In the genomic region with DNA sequence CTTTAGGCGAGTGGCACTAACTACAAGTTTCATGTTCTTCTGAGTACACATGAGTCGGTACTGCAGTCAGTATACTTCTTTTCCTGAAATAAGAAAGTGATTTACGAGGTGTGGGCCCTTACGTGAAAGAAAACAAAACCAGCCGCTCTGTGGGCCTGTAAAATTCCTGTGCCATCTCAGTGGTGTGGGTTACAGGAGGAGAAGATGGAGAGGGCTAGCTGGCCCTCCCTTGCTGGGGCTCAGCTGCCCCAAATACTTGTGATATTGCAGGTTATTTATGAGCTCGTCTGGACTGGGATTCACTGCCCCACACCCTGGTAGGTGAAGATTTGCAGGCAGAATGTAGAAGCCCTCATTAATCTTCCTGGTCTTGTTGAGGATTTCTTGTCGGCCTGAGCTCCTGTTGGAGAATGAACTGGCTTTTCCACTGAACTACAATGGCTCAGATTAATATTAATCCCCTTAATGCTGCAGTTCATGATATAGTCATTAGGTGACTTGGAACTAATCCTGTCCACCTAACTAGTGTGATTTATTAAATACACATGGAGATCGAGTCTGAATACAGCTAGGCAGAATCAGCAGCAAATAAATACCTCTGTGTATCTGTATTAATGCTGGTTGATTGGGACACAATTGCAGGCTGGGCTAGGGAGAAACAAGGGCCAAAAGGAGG, we compare ENCODE assay signal across 12 cellular contexts.
DNase-seq lines count a peak whose midpoint lies in the region; TF ChIP-seq lines count a peak whose summit lies in the region.
"Had no signal": no experiment of that assay in that cellular context is flagged by ENCODE, and none has a peak within 500 bp of the region (broad histone marks: within the 10 kb centered on the region; RNA-seq: fewer than 3 reads in every experiment).

No MANE protein-coding gene starts in this region.

- peaks cover 10% of the 10 kb centered on the region for H4K20me1 ChIP-seq in neural progenitor cell (ENCODE audit: low read depth)

- TF ChIP-seq CTCF in HFFc6 (IDR thresholded peaks at IDR 0.05) (no peak), chondrocyte (IDR thresholded peaks at IDR 0.05) (no peak), neural progenitor cell (IDR thresholded peaks at IDR 0.05) (no peak), adrenal gland (IDR thresholded peaks at IDR 0.05) (no peak), GM10266 (IDR thresholded peaks at IDR 0.05; ENCODE audit: control insufficient read depth, insufficient read depth, low read depth, missing control alignments) (no peak)

- H3K27ac ChIP-seq in neural progenitor cell (peak overlapping the region; percentile 40), adrenal gland (no peak overlapping the region)
- H3K27ac ChIP-seq: upper lobe of right lung had no signal

- intact Hi-C loops in adrenal gland (cut with DNase I): no loop called here

- H3K27me3 ChIP-seq in neural progenitor cell (no peaks in the 10 kb centered on the region), adrenal gland (no peaks in the 10 kb centered on the region)
- H3K27me3 ChIP-seq: upper lobe of right lung had no signal

- H3K79me2 ChIP-seq in neural progenitor cell (ENCODE audit: low read depth): peaks cover 30% of the 10 kb centered on the region

- H3K36me3 Mint-ChIP-seq in HFFc6 (ENCODE audit: low read depth) (peaks cover 16% of the 10 kb centered on the region), chondrocyte (ENCODE audit: low read depth) (peaks cover 2% of the 10 kb centered on the region), neural progenitor cell (peaks cover 2% of the 10 kb centered on the region)
- H3K36me3 Mint-ChIP-seq: WTC11 had no signal

- H3K4me3 Mint-ChIP-seq in HFFc6 (peak overlapping the region; percentile 58), chondrocyte (ENCODE audit: unreplicated experiment) (no peak overlapping the region), neural progenitor cell (no peak overlapping the region)
- H3K4me3 Mint-ChIP-seq: neural crest cell, WTC11 had no signal

- no peak overlapping the region for H3K9ac ChIP-seq in neural progenitor cell

- peaks cover 30% of the 10 kb centered on the region for H3K4me1 ChIP-seq in neural progenitor cell
- H3K4me1 ChIP-seq in adrenal gland (replicated peaks in 1 of 2): peaks cover 0 to 32% of the 10 kb centered on the region in 2 donors

- peaks cover 2% of the 10 kb centered on the region; the same call in 1 of the 2 replicates for H3K27me3 Mint-ChIP-seq in HFFc6 (ENCODE audit: insufficient read depth)
- H3K27me3 Mint-ChIP-seq in chondrocyte (ENCODE audit: low read depth): no peaks in the 10 kb centered on the region
- peaks cover 2% of the 10 kb centered on the region for H3K27me3 Mint-ChIP-seq in neural progenitor cell (ENCODE audit: insufficient read depth, low read depth)

- no peaks in the 10 kb centered on the region; the same call in 1 of the 2 replicates for H3K9me3 Mint-ChIP-seq in HFFc6
- no peaks in the 10 kb centered on the region for H3K9me3 Mint-ChIP-seq in chondrocyte (ENCODE audit: low read depth)
- no peaks in the 10 kb centered on the region for H3K9me3 Mint-ChIP-seq in neural progenitor cell
- H3K9me3 Mint-ChIP-seq: neural crest cell, WTC11 had no signal

- H3K4me1 Mint-ChIP-seq in HFFc6 (ENCODE audit: low read depth) (peaks cover 70% of the 10 kb centered on the region), chondrocyte (ENCODE audit: low read depth) (peaks cover 51% of the 10 kb centered on the region), neural progenitor cell (peaks cover 35% of the 10 kb centered on the region)

- 51 to 73% (median 60%) methylated on average over 6 to 8 of the region's 8 CpGs for WGBS in adrenal gland, 4 donors

- H3K27ac Mint-ChIP-seq in HFFc6 (peak overlapping the region; percentile 67), chondrocyte (ENCODE audit: unreplicated experiment) (peak overlapping the region; percentile 56), neural progenitor cell (peak overlapping the region; percentile 28)
- H3K27ac Mint-ChIP-seq: WTC11 had no signal

- H3K36me3 ChIP-seq in neural progenitor cell (no peaks in the 10 kb centered on the region), adrenal gland (replicated peaks in 1 of 2) (no peaks in the 10 kb centered on the region)

- H2AFZ ChIP-seq in neural progenitor cell (replicated peaks): no peak overlapping the region

- DNase-seq in A172 (ENCODE audit: low spot score) (peak; percentile 13), HFFc6 (peak; percentile 56), chondrocyte (ENCODE audit: low spot score) (no peak), neural progenitor cell (ENCODE audit: low spot score) (peak; percentile 3), adrenal gland (no peak), pons (ENCODE audit: low spot score) (no peak), SKM-1 (lab: John Stamatoyannopoulos, UW; ENCODE audit: unreplicated experiment) (no peak), GM10266 (ENCODE audit: extremely low spot score) (no peak)
- DNase-seq: amygdala, upper lobe of right lung had no signal

- H3K4me3 ChIP-seq in neural progenitor cell: no peak overlapping the region
- H3K4me3 ChIP-seq in adrenal gland: no peak overlapping the region
- H3K4me3 ChIP-seq: upper lobe of right lung had no signal

- H3K9me3 ChIP-seq in neural progenitor cell (ENCODE audit: low read depth) (no peaks in the 10 kb centered on the region), adrenal gland (replicated peaks in 1 of 3) (no peaks in the 10 kb centered on the region)
- H3K9me3 ChIP-seq: upper lobe of right lung had no signal

- no peak for TF ChIP-seq POLR2A in adrenal gland (IDR thresholded peaks at IDR 0.05)

- peak overlapping the region; percentile 11 for H3K4me2 ChIP-seq in neural progenitor cell

- H3F3A ChIP-seq in neural progenitor cell (ENCODE audit: low read depth): peaks cover 9% of the 10 kb centered on the region

Comparison
In these comparisons a context has a peak if more than half of its experiments do, and no peak if none do; other contexts are left out.
1. DNase-seq: peak in A172 (single experiment), HFFc6 (single experiment) and neural progenitor cell (single experiment); none in chondrocyte (single experiment), adrenal gland (0 of 7), pons (single experiment), SKM-1 (single experiment) and GM10266 (single experiment).
2. Peak in every context shown above with its lines, with median percentiles within 50 percentile points of each other: H3K27ac Mint-ChIP-seq.